17 cellular contexts compared by ENCODE assay signal in the genomic region with DNA sequence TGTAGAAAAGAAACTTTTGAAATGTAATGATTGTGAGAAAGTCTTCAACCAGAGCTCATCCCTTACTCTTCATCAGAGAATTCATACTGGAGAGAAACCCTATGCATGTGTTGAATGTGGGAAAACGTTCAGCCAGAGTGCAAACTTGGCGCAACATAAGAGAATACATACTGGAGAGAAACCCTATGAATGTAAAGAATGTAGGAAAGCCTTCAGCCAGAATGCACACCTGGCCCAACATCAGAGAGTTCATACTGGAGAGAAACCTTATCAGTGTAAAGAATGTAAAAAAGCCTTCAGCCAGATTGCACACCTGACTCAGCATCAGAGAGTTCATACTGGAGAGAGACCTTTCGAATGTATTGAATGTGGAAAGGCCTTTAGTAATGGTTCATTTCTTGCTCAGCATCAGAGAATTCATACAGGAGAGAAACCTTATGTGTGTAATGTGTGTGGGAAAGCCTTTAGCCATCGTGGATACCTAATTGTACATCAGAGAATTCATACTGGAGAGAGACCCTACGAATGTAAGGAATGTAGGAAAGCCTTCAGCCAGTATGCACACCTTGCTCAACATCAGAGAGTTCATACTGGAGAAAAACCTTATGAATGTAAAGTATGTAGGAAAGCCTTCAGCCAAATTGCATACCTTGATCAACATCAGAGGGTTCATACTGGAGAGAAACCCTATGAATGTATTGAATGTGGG. TPM values are rescaled to one million over a fixed set of nuclear protein-coding genes. Genes with fewer than 3 reads are reported as not detected.
DNase-seq lines count a peak whose midpoint lies in the region; ATAC-seq and TF ChIP-seq lines count a peak whose summit lies in the region.
"Had no signal": no experiment of that assay in that cellular context is flagged by ENCODE, and none has a peak within 500 bp of the region (broad histone marks: within the 10 kb centered on the region; RNA-seq: fewer than 3 reads in every experiment).

No MANE protein-coding gene starts in this region.

- TF ChIP-seq CTCF in HEK293 (tag by site-specific recombination; IDR thresholded peaks at IDR 0.05) (no peak), astrocyte of the spinal cord (IDR thresholded peaks at IDR 0.05; ENCODE audit: low read depth, low read length) (no peak)

- no peak overlapping the region for H3K9ac ChIP-seq in subcutaneous abdominal adipose tissue (ENCODE audit: low read length in 5 of 5)

- H3K27me3 ChIP-seq in subcutaneous abdominal adipose tissue (ENCODE audit: control insufficient read depth in 5 of 5, insufficient read depth in 4 of 5, low read length in 5 of 5): no peaks in the 10 kb centered on the region
- H3K27me3 ChIP-seq: testis had no signal

- H3K36me3 ChIP-seq in HEK293 (ENCODE audit: control insufficient read depth in 2 of 2, insufficient read depth in 1 of 2, low read length in 2 of 2): peaks cover 0 to 25% of the 10 kb centered on the region in 2 experiments; a peak in 1 of 3 replicates
- H3K36me3 ChIP-seq in subcutaneous abdominal adipose tissue (ENCODE audit: control insufficient read depth in 5 of 5, insufficient read depth in 5 of 5, low read length in 5 of 5): peaks cover 26 to 47% (median 30%) of the 10 kb centered on the region in 5 donors

- POLR2A ChIA-PET in HEK293 (lab: Yijun Ruan, JAX): no interaction called here

- DNase-seq in astrocyte of the spinal cord (ENCODE audit: low read depth, low spot score) (peak; percentile 16), iris pigment epithelial cell (ENCODE audit: low read depth) (peak; percentile 5), left lobe of liver (ENCODE audit: low spot score) (no peak)
- DNase-seq in stimulated activated CD4-positive, alpha-beta T cell treated with anti-CD3 and anti-CD28 coated beads, Interleukin-4, amount 100 ng/mL, for 1 hour: no peak
- DNase-seq: activated CD4-positive, alpha-beta T cell treated with anti-CD3 and anti-CD28 coated beads for 48 hours; activated CD8-positive, alpha-beta memory T cell treated with anti-CD3 and anti-CD28 coated beads, Interleukin-2, amount 10 ng/mL, durations not matched to agents 7 days and 5 days; activated naive CD4-positive, alpha-beta T cell treated with anti-CD3 and anti-CD28 coated beads, Interleukin-2, amount 50 U/mL, for 16 hours; GOT3; NCI-H1105 treated with DMSO at 0.1 percent for 48 hours; NCI-H2107; NCI-H510A treated with DMSO at 0.1 percent for 48 hours; stimulated activated CD4-positive, alpha-beta T cell treated with anti-CD3 and anti-CD28 coated beads, Interleukin-1b, Interleukin-23, amount 100 ng/mL, for 48 hours; testis had no signal

- no peak overlapping the region for H3K4me3 ChIP-seq in HEK293 (ENCODE audit: low read depth, low read length)
- no peak overlapping the region for H3K4me3 ChIP-seq in astrocyte of the spinal cord (ENCODE audit: low read depth, low read length)
- peak overlapping the region; percentile 8 to 65 (median 47) for H3K4me3 ChIP-seq in subcutaneous abdominal adipose tissue (ENCODE audit: low read depth in 1 of 5, low read length in 5 of 5)
- H3K4me3 ChIP-seq: testis had no signal

- in situ Hi-C loops in astrocyte of the spinal cord (cut with HindIII; ENCODE audit: low sequenced_read_pairs): no loop called here

- H3K27ac ChIP-seq in HEK293 (ENCODE audit: extremely low read depth, low read depth, low read length) (no peak overlapping the region), subcutaneous abdominal adipose tissue (ENCODE audit: low read depth, low read length) (no peak overlapping the region)
- H3K27ac ChIP-seq: testis had no signal

- CTCF ChIA-PET in HEK293 (lab: Yijun Ruan, JAX): no interaction called here

- H3K4me1 ChIP-seq in HEK293 (ENCODE audit: control insufficient read depth, insufficient read depth, low read length): no peaks in the 10 kb centered on the region
- peaks cover 0 to 2% (median 0%) of the 10 kb centered on the region in 5 donors for H3K4me1 ChIP-seq in subcutaneous abdominal adipose tissue (ENCODE audit: control insufficient read depth in 5 of 5, insufficient read depth in 5 of 5, low read length in 5 of 5)
- H3K4me1 ChIP-seq: testis had no signal

- ATAC-seq in left lobe of liver: no peak
- ATAC-seq in GM21515 (IDR thresholded peaks at IDR 0.05; ENCODE audit: unreplicated experiment): no peak
- ATAC-seq: activated CD8-positive, alpha-beta memory T cell treated with anti-CD3 and anti-CD28 coated beads, Interleukin-2, amount 10 ng/mL, durations not matched to agents 7 days and 5 days; stimulated activated effector memory CD8-positive, alpha-beta T cell treated with anti-CD3 and anti-CD28 coated beads, Interleukin-12 subunit alpha, Interleukin-12 subunit beta, amount 100 ng/mL, for 72 hours had no signal

- H3K9me3 ChIP-seq in HEK293 (ENCODE audit: control insufficient read depth, insufficient read depth, low read depth, low read length) (peaks cover 2% of the 10 kb centered on the region), subcutaneous abdominal adipose tissue (ENCODE audit: control insufficient read depth in 5 of 5, low read length in 5 of 5) (peaks cover 85 to 98% (median 91%) of the 10 kb centered on the region in 5 donors)

TF ChIP-seq in HEK293, 187 proteins besides CTCF, POLR2A, EP300 and RAD21:
- TF ChIP-seq SETDB1 (IDR thresholded peaks at IDR 0.05; ENCODE audit: insufficient read length, low read length) (peak; percentile 100), ZFHX2 (tag by site-specific recombination; conservative IDR thresholded peaks at IDR 0.05) (no peak), ZNF658 (tag by site-specific recombination; IDR thresholded peaks at IDR 0.05) (no peak), ZNF791 (tag by site-specific recombination; IDR thresholded peaks at IDR 0.05) (no peak), ZNF548 (tag by site-specific recombination; IDR thresholded peaks at IDR 0.05) (no peak), ZNF211 (tag by site-specific recombination; IDR thresholded peaks at IDR 0.05; ENCODE audit: low read depth) (no peak), ZNF274 (IDR thresholded peaks at IDR 0.05; ENCODE audit: low read length) (peak; percentile 67), ZNF274 (tag by site-specific recombination; IDR thresholded peaks at IDR 0.05; ENCODE audit: borderline replicate concordance) (peak; percentile 72), EGR2 (tag by site-specific recombination; IDR thresholded peaks at IDR 0.05; ENCODE audit: low read depth) (no peak), ZNF280D (tag by site-specific recombination; IDR thresholded peaks at IDR 0.05) (no peak), ZNF561 (tag by site-specific recombination; IDR thresholded peaks at IDR 0.05; ENCODE audit: borderline replicate concordance) (no peak)

RNA-seq across cellular contexts. Expression of gene ZNF583, which starts 19.3 kb away (rescaled TPM):
- total RNA-seq in left lobe of liver: 1.1 TPM

RNA-seq across cellular contexts. Expression of gene ZNF582, which starts 30.1 kb away (rescaled TPM):
- 1.2 TPM for total RNA-seq in left lobe of liver

RNA-seq across cellular contexts. Expression of gene ZNF667, which starts 53.7 kb away (rescaled TPM):
- 0.63 TPM for total RNA-seq in left lobe of liver

Comparison
In these comparisons a context has a peak if more than half of its experiments do, and no peak if none do; other contexts are left out.
1. H3K4me3 ChIP-seq: peak in subcutaneous abdominal adipose tissue (5 of 5); none in HEK293 (single experiment) and astrocyte of the spinal cord (single experiment).
2. DNase-seq: peak in astrocyte of the spinal cord (single experiment) and iris pigment epithelial cell (single experiment); none in stimulated activated CD4-positive, alpha-beta T cell treated with anti-CD3 and anti-CD28 coated beads, Interleukin-4, amount 100 ng/mL, for 1 hour (single experiment) and left lobe of liver (single experiment).